4 cellular contexts compared by ENCODE assay signal in genomic region chr10:104248921-104249320, GRCh38. TPM values are rescaled to one million over a fixed set of nuclear protein-coding genes. Genes with fewer than 3 reads are reported as not detected.
"Had no signal": no experiment of that assay in that cellular context is flagged by ENCODE, and none has a peak within 500 bp of the region (broad histone marks: within the 10 kb centered on the region; RNA-seq: fewer than 3 reads in every experiment).

No MANE protein-coding gene starts in this region.

RNA-seq across cellular contexts. Expression of gene CFAP43, which starts 16.8 kb away (rescaled TPM):
- total RNA-seq: activated B cell treated with CpG ODN at 0.5 μM for 24 hours; activated CD4-positive, alpha-beta T cell treated with anti-CD3 and anti-CD28 coated beads, Interleukin-2, amount 10 ng/mL, durations not matched to agents 7 days and 5 days; activated CD8-positive, alpha-beta memory T cell treated with anti-CD3 and anti-CD28 coated beads, Interleukin-2, amount 10 ng/mL, durations not matched to agents 7 days and 5 days had no signal

RNA-seq across cellular contexts. Expression of gene GSTO2, which starts 20.1 kb away (rescaled TPM):
- total RNA-seq: ascending aorta had no signal
